ENCODE assay signal across 7 cellular contexts in genomic region chr2:29114841-29115609, GRCh38. TPM values are rescaled to one million over a fixed set of nuclear protein-coding genes. Genes with fewer than 3 reads are reported as not detected.
DNase-seq lines count a peak whose midpoint lies in the region; ATAC-seq, FAIRE-seq and TF ChIP-seq lines count a peak whose summit lies in the region.

TSS of gene CLIP4 (plus strand) at chr2:29115415. CDS start at chr2:29121389, 5,974 bp downstream.

- H3K4me1 Mint-ChIP-seq in T-helper 17 cell (peaks cover 34% of the 10 kb centered on the region), astrocyte (ENCODE audit: low read depth, unreplicated experiment) (peaks cover 46% of the 10 kb centered on the region)

- H3K36me3 Mint-ChIP-seq in T-helper 17 cell (ENCODE audit: low read depth) (no peaks in the 10 kb centered on the region), astrocyte (ENCODE audit: low read depth, unreplicated experiment) (peaks cover 2% of the 10 kb centered on the region)

- TF ChIP-seq CTCF in astrocyte (IDR thresholded peaks at IDR 0.05; ENCODE audit: insufficient read depth, low read depth, low read length): no peak
- no peak for TF ChIP-seq CTCF in hepatocyte (IDR thresholded peaks at IDR 0.05; ENCODE audit: poor library complexity)
- TF ChIP-seq CTCF in retinal pigment epithelial cell (conservative IDR thresholded peaks at IDR 0.05; ENCODE audit: low read depth, low read length): no peak

- peak within 1 kb of the TSS; percentile 98 for H3K4me2 ChIP-seq in astrocyte (ENCODE audit: low read length)
- H3K4me2 ChIP-seq in hepatocyte: peak within 1 kb of the TSS; percentile 91

- H3K4me1 ChIP-seq in astrocyte (ENCODE audit: insufficient read depth, low read length) (peaks cover 44% of the 10 kb centered on the region), hepatocyte (ENCODE audit: insufficient read depth) (peaks cover 25% of the 10 kb centered on the region)

- 5% methylated on average over 61 of the region's 78 CpGs for WGBS in hepatocyte (ENCODE audit: low lambda C conversion rate, missing lambda C conversion rate)

- no peaks in the 10 kb centered on the region for H3K36me3 ChIP-seq in astrocyte (ENCODE audit: insufficient read depth, low read length)
- no peaks in the 10 kb centered on the region for H3K36me3 ChIP-seq in hepatocyte (replicated peaks; ENCODE audit: insufficient read depth, low read depth)

- H3K27me3 Mint-ChIP-seq in T-helper 17 cell: no peaks in the 10 kb centered on the region
- H3K27me3 Mint-ChIP-seq in astrocyte (ENCODE audit: low read depth, unreplicated experiment): no peaks in the 10 kb centered on the region

- H4K20me1 ChIP-seq in astrocyte (ENCODE audit: insufficient read depth, low read length) (no peaks in the 10 kb centered on the region), hepatocyte (ENCODE audit: insufficient read depth, poor library complexity, severe bottlenecking) (no peaks in the 10 kb centered on the region)

- ATAC-seq in GM18858 (IDR thresholded peaks at IDR 0.05; ENCODE audit: unreplicated experiment): peak; percentile 32
- ATAC-seq in HG03095 (IDR thresholded peaks at IDR 0.05; ENCODE audit: unreplicated experiment): peak; percentile 40
- peak; percentile 77 for ATAC-seq in T-helper 17 cell

- no peaks in the 10 kb centered on the region for H3K9me2 ChIP-seq in hepatocyte (replicated peaks; ENCODE audit: insufficient read depth)

- peak within 1 kb of the TSS; percentile 67 for H2AFZ ChIP-seq in astrocyte (ENCODE audit: low read depth, low read length)
- peak within 1 kb of the TSS; percentile 36 for H2AFZ ChIP-seq in hepatocyte

- H3K27ac Mint-ChIP-seq in T-helper 17 cell (peak within 1 kb of the TSS; percentile 93), astrocyte (ENCODE audit: unreplicated experiment) (peak within 1 kb of the TSS; percentile 98)

- FAIRE-seq in astrocyte (lab: Jason Lieb, UNC): no peak

- H3K9me3 ChIP-seq in T-helper 17 cell (ENCODE audit: control insufficient read depth, low read length, poor library complexity, severe bottlenecking) (no peaks in the 10 kb centered on the region), astrocyte (ENCODE audit: insufficient read depth, low read depth, low read length) (no peaks in the 10 kb centered on the region), hepatocyte (ENCODE audit: low read depth) (no peaks in the 10 kb centered on the region)

- H3K27me3 ChIP-seq in astrocyte (ENCODE audit: insufficient read depth, low read length) (no peaks in the 10 kb centered on the region), hepatocyte (no peaks in the 10 kb centered on the region)

- H3K9ac ChIP-seq in astrocyte (ENCODE audit: low read length): peak within 1 kb of the TSS; percentile 93

- H3K79me2 ChIP-seq in astrocyte (ENCODE audit: insufficient read depth, low read length) (peaks cover 40% of the 10 kb centered on the region), hepatocyte (peaks cover 28% of the 10 kb centered on the region)

- H3K4me3 ChIP-seq in astrocyte (ENCODE audit: insufficient read depth, low read depth, low read length) (peak within 1 kb of the TSS; percentile 83), hepatocyte (peak within 1 kb of the TSS; percentile 86), retinal pigment epithelial cell (ENCODE audit: low read length) (peak within 1 kb of the TSS; percentile 70)

- H3K9me3 Mint-ChIP-seq in astrocyte (ENCODE audit: unreplicated experiment): no peaks in the 10 kb centered on the region

- peak; percentile 60 to 69 (median 65) for DNase-seq in T-helper 17 cell
- DNase-seq in astrocyte (ENCODE audit: low read depth): peak; percentile 67
- DNase-seq in hepatocyte (ENCODE audit: low spot score): peak; percentile 90
- peak; percentile 66 for DNase-seq in retinal pigment epithelial cell (ENCODE audit: low read depth)
- no peak for DNase-seq in NOMO-1 treated with dmso at 0.1 percent for 144 hours (lab: John Stamatoyannopoulos, UW; ENCODE audit: unreplicated experiment)

- H3K27ac ChIP-seq in astrocyte (ENCODE audit: low read depth, low read length): peak within 1 kb of the TSS; percentile 85
- H3K27ac ChIP-seq in hepatocyte: peak within 1 kb of the TSS; percentile 94

- H3K4me3 Mint-ChIP-seq in T-helper 17 cell (peak within 1 kb of the TSS; percentile 93), astrocyte (ENCODE audit: unreplicated experiment) (peak within 1 kb of the TSS; percentile 94)

RNA-seq across cellular contexts. Expression of gene CLIP4, which starts in this region (rescaled TPM):
- total RNA-seq in T-helper 17 cell: 10 to 100 TPM; 36.8 to 41.6 TPM
- 14.7 and 18.4 TPM in 2 replicates for total RNA-seq in astrocyte
- total RNA-seq in hepatocyte: 31.2 and 35.6 TPM in 2 replicates
- polyA plus RNA-seq in hepatocyte: 15.9 and 17.3 TPM in 2 replicates
